In the genomic region with DNA sequence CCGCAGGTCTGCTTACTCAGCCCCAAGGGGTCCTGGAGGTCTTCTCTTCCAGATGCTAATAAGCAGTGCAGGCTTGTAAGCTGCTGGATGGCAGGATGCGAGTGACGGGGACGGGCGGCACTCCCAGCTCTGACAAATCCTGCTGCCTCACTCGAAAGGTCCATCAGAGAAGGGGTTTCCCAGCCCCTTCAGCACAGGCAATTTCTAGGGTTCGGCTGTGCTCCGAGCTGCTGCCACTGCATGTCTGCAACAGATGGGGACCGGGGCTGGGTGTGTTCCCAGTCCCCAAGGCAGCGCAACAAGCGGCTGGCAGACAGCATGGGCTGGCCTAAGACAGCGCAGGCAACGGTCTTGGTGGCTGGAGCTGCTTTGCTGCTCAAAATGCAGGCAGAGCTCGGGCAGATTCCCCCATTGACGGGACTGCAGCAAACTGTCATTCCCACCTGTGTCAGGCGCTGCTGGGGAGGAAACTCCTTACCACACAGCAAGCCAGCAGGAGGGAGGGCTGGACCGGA, we compare ENCODE assay signal across 14 cellular contexts.
DNase-seq lines count a peak whose midpoint lies in the region; TF ChIP-seq lines count a peak whose summit lies in the region.
"Had no signal": no experiment of that assay in that cellular context is flagged by ENCODE, and none has a peak within 500 bp of the region (broad histone marks: within the 10 kb centered on the region; RNA-seq: fewer than 3 reads in every experiment).

No MANE protein-coding gene starts in this region.

- DNase-seq in G401 (ENCODE audit: low spot score) (peak; percentile 83), NCI-H1694 treated with DMSO at 0.1 percent for 48 hours (lab: John Stamatoyannopoulos, UW) (peak; percentile 66), chondrocyte (ENCODE audit: low spot score) (peak; percentile 81), nephron progenitor cell (peak; percentile 35), SKM-1 treated with dmso at 0.1 percent for 144 hours (lab: John Stamatoyannopoulos, UW; ENCODE audit: unreplicated experiment) (no peak), NCI-H1417 (lab: John Stamatoyannopoulos, UW) (no peak), lower leg skin (ENCODE audit: low spot score in 2 of 2) (no peak)
- DNase-seq in effector memory CD4-positive, alpha-beta T cell = no peak
- DNase-seq: activated CD4-positive, alpha-beta T cell treated with anti-CD3 and anti-CD28 coated beads, Interleukin-2, amount 10 ng/mL, durations not matched to agents 7 days and 5 days; foreskin melanocyte; stimulated activated CD4-positive, alpha-beta T cell treated with anti-CD3 and anti-CD28 coated beads, Interleukin-2, amount 100 ng/mL, for 48 hours; T-helper 17 cell had no signal

- in situ Hi-C loops in G401 (cut with HindIII; ENCODE audit: low sequenced_read_pairs) = no loop called here

- WGBS in lower leg skin, 2 donors = 67 to 70% methylated on average over 16 to 17 of the region's 17 CpGs

- H3K27ac ChIP-seq in effector memory CD4-positive, alpha-beta T cell (ENCODE audit: insufficient read depth, low read length, poor library complexity, severe bottlenecking) = no peak overlapping the region
- H3K27ac ChIP-seq: right atrium auricular region had no signal

- H3K36me3 Mint-ChIP-seq in chondrocyte (ENCODE audit: low read depth) (peaks cover 1% of the 10 kb centered on the region), nephron progenitor cell (ENCODE audit: low read depth) (no peaks in the 10 kb centered on the region)

- no peaks in the 10 kb centered on the region for H3K27me3 ChIP-seq in effector memory CD4-positive, alpha-beta T cell (replicated peaks; ENCODE audit: control insufficient read depth, insufficient read depth, low read length, poor library complexity, severe bottlenecking)
- H3K27me3 ChIP-seq: right atrium auricular region had no signal

- H3K4me1 Mint-ChIP-seq in chondrocyte (ENCODE audit: low read depth) = peaks cover 5% of the 10 kb centered on the region
- peaks cover 55% of the 10 kb centered on the region for H3K4me1 Mint-ChIP-seq in nephron progenitor cell
- H3K4me1 Mint-ChIP-seq: activated CD4-positive, alpha-beta T cell treated with anti-CD3 and anti-CD28 coated beads, Interleukin-2, amount 10 ng/mL, durations not matched to agents 7 days and 5 days had no signal

- H3K27me3 Mint-ChIP-seq in chondrocyte (ENCODE audit: low read depth) (peaks cover 43% of the 10 kb centered on the region), nephron progenitor cell (ENCODE audit: low read depth, poor library complexity) (peaks cover 60% of the 10 kb centered on the region)
- H3K27me3 Mint-ChIP-seq: activated CD4-positive, alpha-beta T cell treated with anti-CD3 and anti-CD28 coated beads, Interleukin-2, amount 10 ng/mL, durations not matched to agents 7 days and 5 days; T-helper 17 cell had no signal

- H3K36me3 ChIP-seq in effector memory CD4-positive, alpha-beta T cell (ENCODE audit: control insufficient read depth, insufficient read depth, low read length) = no peaks in the 10 kb centered on the region
- H3K36me3 ChIP-seq: right atrium auricular region had no signal

- no peaks in the 10 kb centered on the region for H3K9me3 ChIP-seq in effector memory CD4-positive, alpha-beta T cell (ENCODE audit: control insufficient read depth, low read length)
- H3K9me3 ChIP-seq: right atrium auricular region had no signal

- no peak overlapping the region for H3K4me3 ChIP-seq in lower leg skin (ENCODE audit: low read depth, poor library complexity, severe bottlenecking)
- H3K4me3 ChIP-seq in effector memory CD4-positive, alpha-beta T cell (ENCODE audit: insufficient read depth, low read depth, low read length, poor library complexity, severe bottlenecking) = no peak overlapping the region
- H3K4me3 ChIP-seq: right atrium auricular region had no signal

- TF ChIP-seq POLR2A in lower leg skin (IDR thresholded peaks at IDR 0.05) = no peak

- no peak for TF ChIP-seq CTCF in chondrocyte (IDR thresholded peaks at IDR 0.05)
- TF ChIP-seq CTCF in nephron progenitor cell (IDR thresholded peaks at IDR 0.05) = no peak
- TF ChIP-seq CTCF in lower leg skin (IDR thresholded peaks at IDR 0.05) = no peak

- H3K27ac Mint-ChIP-seq in chondrocyte (ENCODE audit: unreplicated experiment) (no peak overlapping the region), nephron progenitor cell (no peak overlapping the region)
- H3K27ac Mint-ChIP-seq: activated CD4-positive, alpha-beta T cell treated with anti-CD3 and anti-CD28 coated beads, Interleukin-2, amount 10 ng/mL, durations not matched to agents 7 days and 5 days; activated T-helper 1 cell treated with anti-CD3 and anti-CD28 coated beads, Interleukin-12 subunit alpha, Interleukin-12 subunit beta, Interleukin-2, Interleukin-4 antibody, amounts not matched to agents 30 ng/mL and 10 ng/mL and 1 ng/mL, durations not matched to agents 14 hours and 24 hours and 36 hours had no signal

- no peaks in the 10 kb centered on the region for H3K9me3 Mint-ChIP-seq in chondrocyte (ENCODE audit: low read depth)
- no peaks in the 10 kb centered on the region for H3K9me3 Mint-ChIP-seq in nephron progenitor cell
- H3K9me3 Mint-ChIP-seq: activated CD4-positive, alpha-beta T cell treated with anti-CD3 and anti-CD28 coated beads, Interleukin-2, amount 10 ng/mL, durations not matched to agents 7 days and 5 days; activated T-helper 1 cell treated with anti-CD3 and anti-CD28 coated beads, Interleukin-12 subunit alpha, Interleukin-12 subunit beta, Interleukin-2, Interleukin-4 antibody, amounts not matched to agents 30 ng/mL and 10 ng/mL and 1 ng/mL, durations not matched to agents 14 hours and 24 hours and 36 hours had no signal

- intact Hi-C loops in lower leg skin (cut with DNase I; ENCODE audit: low total_unique reads) = no loop called here

- H3K4me3 Mint-ChIP-seq in chondrocyte (ENCODE audit: unreplicated experiment) = no peak overlapping the region
- peak overlapping the region; percentile 6 for H3K4me3 Mint-ChIP-seq in nephron progenitor cell
- H3K4me3 Mint-ChIP-seq: activated CD4-positive, alpha-beta T cell treated with anti-CD3 and anti-CD28 coated beads, Interleukin-2, amount 10 ng/mL, durations not matched to agents 7 days and 5 days; activated T-helper 1 cell treated with anti-CD3 and anti-CD28 coated beads, Interleukin-12 subunit alpha, Interleukin-12 subunit beta, Interleukin-2, Interleukin-4 antibody, amounts not matched to agents 30 ng/mL and 10 ng/mL and 1 ng/mL, durations not matched to agents 14 hours and 24 hours and 36 hours; T-helper 17 cell had no signal

- H3K4me1 ChIP-seq in effector memory CD4-positive, alpha-beta T cell (ENCODE audit: control insufficient read depth, insufficient read depth, low read length, poor library complexity, severe bottlenecking) = no peaks in the 10 kb centered on the region

Comparison
In these comparisons a context has a peak if more than half of its experiments do, and no peak if none do; other contexts are left out.
1. DNase-seq: peak in G401 (single experiment), NCI-H1694 treated with DMSO at 0.1 percent for 48 hours (single experiment), chondrocyte (single experiment) and nephron progenitor cell (single experiment); none in SKM-1 treated with dmso at 0.1 percent for 144 hours (single experiment), NCI-H1417 (0 of 3), lower leg skin (0 of 2) and effector memory CD4-positive, alpha-beta T cell (0 of 3).